8 cellular contexts compared by ENCODE assay signal in the genomic region with DNA sequence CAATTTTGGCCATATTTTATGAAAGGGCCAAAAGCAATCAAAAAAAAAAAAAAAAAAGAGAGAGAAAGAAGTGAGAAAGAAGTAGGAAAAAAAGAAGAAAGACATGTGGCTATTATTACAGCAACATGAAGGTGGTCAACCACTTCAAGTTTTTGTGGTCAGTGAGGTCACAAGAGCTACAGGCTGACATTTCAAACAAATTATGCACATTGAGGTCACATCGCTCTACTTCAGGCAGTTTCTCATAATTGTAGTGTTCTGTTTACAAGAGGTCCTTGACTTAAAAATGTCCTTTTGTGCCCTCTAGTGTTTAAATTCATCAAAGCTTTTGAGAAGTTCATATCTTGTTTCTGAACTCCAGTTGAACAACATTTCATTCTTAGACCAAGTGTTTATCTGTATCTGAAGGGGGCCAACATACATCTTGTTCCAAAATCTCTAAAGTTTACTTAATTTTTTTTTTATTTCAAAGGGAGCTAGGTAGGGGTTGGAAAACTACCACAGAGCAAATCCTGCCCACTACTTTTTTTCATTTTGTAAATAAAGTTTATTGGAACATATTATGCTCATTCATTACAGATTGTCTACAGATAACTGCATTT.
DNase-seq lines count a peak whose midpoint lies in the region; ATAC-seq and TF ChIP-seq lines count a peak whose summit lies in the region.

No MANE protein-coding gene starts in this region.

- peak; percentile 50 for TF ChIP-seq CTCF in DOHH2 (IDR thresholded peaks at IDR 0.05; ENCODE audit: low read depth, low read length, poor library complexity, severe bottlenecking)
- TF ChIP-seq CTCF in smooth muscle cell (IDR thresholded peaks at IDR 0.05; ENCODE audit: borderline replicate concordance, insufficient read depth, poor library complexity, severe bottlenecking) = peak; percentile 56

- H3F3A ChIP-seq in DOHH2 (ENCODE audit: control insufficient read depth, insufficient read depth) (no peaks in the 10 kb centered on the region), smooth muscle cell (ENCODE audit: low read depth) (no peaks in the 10 kb centered on the region)

- no peaks in the 10 kb centered on the region for H3K9me3 ChIP-seq in DOHH2 (ENCODE audit: control insufficient read depth, insufficient read depth, low read length)
- H3K9me3 ChIP-seq in smooth muscle cell (replicated peaks; ENCODE audit: low read depth) = no peaks in the 10 kb centered on the region
- H3K9me3 ChIP-seq in MG63 = 0 out of 2 replicates have a peak, but pooled peaks cover 2% of the 10 kb centered on the region

- peaks cover 3% of the 10 kb centered on the region for H3K27me3 Mint-ChIP-seq in activated T-helper 17 cell treated with anti-CD3 and anti-CD28 coated beads, Interleukin-2, amount 50 U/mL, for 72 hours

- DNase-seq in NCI-H446 (lab: John Stamatoyannopoulos, UW) = peak; percentile 39 to 72
- DNase-seq in left ventricle myocardium superior = no peak
- no peak for DNase-seq in smooth muscle cell (lab: John Stamatoyannopoulos, UW; ENCODE audit: unreplicated experiment)
- no peak for DNase-seq in MG63

- no peaks in the 10 kb centered on the region for H3K79me2 ChIP-seq in DOHH2 (ENCODE audit: control insufficient read depth, low read length)
- no peaks in the 10 kb centered on the region for H3K79me2 ChIP-seq in smooth muscle cell (ENCODE audit: low read depth)

- H3K4me3 Mint-ChIP-seq in activated T-helper 17 cell treated with anti-CD3 and anti-CD28 coated beads, Interleukin-2, amount 50 U/mL, for 72 hours = no peak overlapping the region

- no peaks in the 10 kb centered on the region for H3K36me3 Mint-ChIP-seq in activated T-helper 17 cell treated with anti-CD3 and anti-CD28 coated beads, Interleukin-2, amount 50 U/mL, for 72 hours (ENCODE audit: low read depth)

- peak overlapping the region; percentile 61 for H3K27ac Mint-ChIP-seq in activated T-helper 17 cell treated with anti-CD3 and anti-CD28 coated beads, Interleukin-2, amount 50 U/mL, for 72 hours

- H3K36me3 ChIP-seq in DOHH2 (ENCODE audit: control insufficient read depth, low read length) = no peaks in the 10 kb centered on the region
- no peaks in the 10 kb centered on the region for H3K36me3 ChIP-seq in smooth muscle cell (ENCODE audit: low read depth)
- H3K36me3 ChIP-seq in MG63 = no peaks in the 10 kb centered on the region

- intact Hi-C loops in left ventricle myocardium superior (cut with micrococcal nuclease) = loop anchor here (5.0 kb wide), 1 partner anchor 193 kb away; no protein-coding TSS in a partner anchor

- H3K4me3 ChIP-seq in DOHH2 (ENCODE audit: low read length) = no peak overlapping the region
- no peak overlapping the region for H3K4me3 ChIP-seq in smooth muscle cell
- H3K4me3 ChIP-seq in MG63 = no peak overlapping the region

- H2AFZ ChIP-seq in smooth muscle cell (ENCODE audit: low read depth) = no peak overlapping the region

- H3K4me1 ChIP-seq in DOHH2 (ENCODE audit: control insufficient read depth, low read length) (no peaks in the 10 kb centered on the region), smooth muscle cell (ENCODE audit: low read depth) (no peaks in the 10 kb centered on the region)

- peak; percentile 93 for ATAC-seq in GM19328 (IDR thresholded peaks at IDR 0.05; ENCODE audit: unreplicated experiment)
- ATAC-seq in HG03175 (IDR thresholded peaks at IDR 0.05; ENCODE audit: unreplicated experiment) = peak; percentile 91
- ATAC-seq in activated T-helper 17 cell treated with anti-CD3 and anti-CD28 coated beads, Interleukin-2, amount 50 U/mL, for 72 hours (replicated peaks) = peak; percentile 98
- ATAC-seq in left ventricle myocardium superior = peak; percentile 68

- H3K9ac ChIP-seq in smooth muscle cell (ENCODE audit: low read depth) = no peak overlapping the region

- H3K27ac ChIP-seq in DOHH2 (ENCODE audit: low read depth, low read length) (no peak overlapping the region), smooth muscle cell (ENCODE audit: low read depth) (peak overlapping the region; percentile 10)

- H3K4me1 Mint-ChIP-seq in activated T-helper 17 cell treated with anti-CD3 and anti-CD28 coated beads, Interleukin-2, amount 50 U/mL, for 72 hours = no peaks in the 10 kb centered on the region

- H3K4me2 ChIP-seq in DOHH2 (ENCODE audit: low read length) (no peak overlapping the region), smooth muscle cell (peak overlapping the region; percentile 39)

- H3K27me3 ChIP-seq in DOHH2 (ENCODE audit: control insufficient read depth, low read length) (no peaks in the 10 kb centered on the region), smooth muscle cell (ENCODE audit: low read depth) (no peaks in the 10 kb centered on the region), MG63 (no peaks in the 10 kb centered on the region)

- WGBS in smooth muscle cell (ENCODE audit: low lambda C conversion rate) = 3% methylated on average over 1 of the region's 1 CpG

- no peaks in the 10 kb centered on the region for H3K9me2 ChIP-seq in DOHH2 (replicated peaks; ENCODE audit: control insufficient read depth, low read length)

- H3K9me3 Mint-ChIP-seq in activated T-helper 17 cell treated with anti-CD3 and anti-CD28 coated beads, Interleukin-2, amount 50 U/mL, for 72 hours = no peaks in the 10 kb centered on the region

- H4K20me1 ChIP-seq in DOHH2 (ENCODE audit: control insufficient read depth, insufficient read depth, low read depth, low read length) (no peaks in the 10 kb centered on the region), smooth muscle cell (ENCODE audit: low read depth) (no peaks in the 10 kb centered on the region)

Comparison
In these comparisons a context has a peak if more than half of its experiments do, and no peak if none do; other contexts are left out.
1. DNase-seq: peak in NCI-H446 (2 of 2); none in left ventricle myocardium superior (single experiment), smooth muscle cell (single experiment) and MG63 (single experiment).
2. Peak in every context shown above with its lines, with median percentiles within 50 percentile points of each other: ATAC-seq.